ENCODE assay signal across 18 cellular contexts in genomic region chr9:115880221-115880620, GRCh38.
DNase-seq lines count a peak whose midpoint lies in the region; ATAC-seq and TF ChIP-seq lines count a peak whose summit lies in the region.
"Had no signal": no experiment of that assay in that cellular context is flagged by ENCODE, and none has a peak within 500 bp of the region (broad histone marks: within the 10 kb centered on the region; RNA-seq: fewer than 3 reads in every experiment).

No MANE protein-coding gene starts in this region.

- no peaks in the 10 kb centered on the region for H3K36me3 ChIP-seq in A673 (ENCODE audit: insufficient read depth, low read length, poor library complexity, severe bottlenecking)
- H3K36me3 ChIP-seq: BLaER1 had no signal

- peaks cover 69% of the 10 kb centered on the region for H3K4me1 ChIP-seq in A673 (ENCODE audit: insufficient read depth, low read length, poor library complexity, severe bottlenecking)
- H3K4me1 ChIP-seq: BLaER1 had no signal

- peaks cover 15% of the 10 kb centered on the region for H3K9me3 ChIP-seq in A673 (ENCODE audit: low read depth, low read length, poor library complexity, severe bottlenecking)
- H3K9me3 ChIP-seq: BLaER1 had no signal

- no TSS peak for BruUV-seq in A673 (replicated peaks; lab: Mats Ljungman, UMichigan)

- no peaks in the 10 kb centered on the region for H3K4me1 Mint-ChIP-seq in activated CD4-positive, alpha-beta T cell treated with anti-CD3 and anti-CD28 coated beads, Interleukin-2, amount 10 ng/mL, durations not matched to agents 24 days and 14 days
- H3K4me1 Mint-ChIP-seq: CD14-positive monocyte; CD4-positive, alpha-beta memory T cell had no signal

- POLR2A ChIA-PET in A673 (lab: Charles Lee; ENCODE audit: low non-redundant PET) = interaction anchor here (0.6 kb wide), 1 partner anchor 26 kb away, joined by 3 read pairs; no protein-coding TSS in a partner anchor

- CTCF ChIA-PET in A673 (lab: Charles Lee) = interaction anchor here (0.9 kb wide), 2 partner anchors 15 to 269 kb away, joined by 3 read pairs; no protein-coding TSS in a partner anchor

- intact Hi-C loops in A673 (cut with micrococcal nuclease; ENCODE audit: unreplicated experiment) = loop anchor here (5.0 to 10.0 kb wide), 5 partner anchors 272 to 767 kb away; partner anchors contain the start of gene PAPPA
- intact Hi-C loops in activated CD4-positive, alpha-beta T cell treated with anti-CD3 and anti-CD28 coated beads, Interleukin-2, amount 10 ng/mL, durations not matched to agents 24 days and 14 days (cut with micrococcal nuclease) = no loop called here

- H3K36me3 Mint-ChIP-seq in activated CD4-positive, alpha-beta T cell treated with anti-CD3 and anti-CD28 coated beads, Interleukin-2, amount 10 ng/mL, durations not matched to agents 24 days and 14 days (ENCODE audit: low read depth) = no peaks in the 10 kb centered on the region
- H3K36me3 Mint-ChIP-seq: CD14-positive monocyte; CD4-positive, alpha-beta memory T cell had no signal

- TF ChIP-seq CTCF in A673 (conservative IDR thresholded peaks at IDR 0.05; ENCODE audit: low read depth, low read length) (no peak), fibroblast of the aortic adventitia (IDR thresholded peaks at IDR 0.05; ENCODE audit: insufficient read depth, low read length) (no peak), GM10266 (IDR thresholded peaks at IDR 0.05; ENCODE audit: control insufficient read depth, insufficient read depth, low read depth, missing control alignments) (no peak)

- no peak overlapping the region for H3K27ac Mint-ChIP-seq in activated CD4-positive, alpha-beta T cell treated with anti-CD3 and anti-CD28 coated beads, Interleukin-2, amount 10 ng/mL, durations not matched to agents 24 days and 14 days
- H3K27ac Mint-ChIP-seq: CD14-positive monocyte; CD4-positive, alpha-beta memory T cell; GM23338; HFFc6 had no signal

- no peak overlapping the region for H3K4me3 ChIP-seq in A673 (ENCODE audit: low read depth, low read length, poor library complexity, severe bottlenecking)
- H3K4me3 ChIP-seq in fibroblast of the aortic adventitia (ENCODE audit: low read depth, low read length) = no peak overlapping the region
- H3K4me3 ChIP-seq: BLaER1, GM23338 had no signal

- H3K27ac ChIP-seq in A673 (ENCODE audit: low read depth, low read length, poor library complexity, severe bottlenecking) = peak overlapping the region; percentile 60
- H3K27ac ChIP-seq: BLaER1 had no signal

- H3K27me3 ChIP-seq in A673 (replicated peaks; ENCODE audit: insufficient read depth, low read depth, low read length, poor library complexity) = no peaks in the 10 kb centered on the region
- H3K27me3 ChIP-seq: BLaER1 had no signal

- H3K4me3 Mint-ChIP-seq in activated CD4-positive, alpha-beta T cell treated with anti-CD3 and anti-CD28 coated beads, Interleukin-2, amount 10 ng/mL, durations not matched to agents 24 days and 14 days = no peak overlapping the region
- H3K4me3 Mint-ChIP-seq: CD14-positive monocyte; CD4-positive, alpha-beta memory T cell; GM23338; HFFc6 had no signal

- H3K9me3 Mint-ChIP-seq in activated CD4-positive, alpha-beta T cell treated with anti-CD3 and anti-CD28 coated beads, Interleukin-2, amount 10 ng/mL, durations not matched to agents 24 days and 14 days = no peaks in the 10 kb centered on the region
- H3K9me3 Mint-ChIP-seq: GM23338 had no signal

- ATAC-seq in esophagus mucosa = peak; percentile 17
- ATAC-seq: GM23338, HCT116, HepG2 had no signal

- no peaks in the 10 kb centered on the region for H3K27me3 Mint-ChIP-seq in activated CD4-positive, alpha-beta T cell treated with anti-CD3 and anti-CD28 coated beads, Interleukin-2, amount 10 ng/mL, durations not matched to agents 24 days and 14 days
- H3K27me3 Mint-ChIP-seq: CD4-positive, alpha-beta memory T cell had no signal

- DNase-seq in A673 (ENCODE audit: low spot score) = peak; percentile 52
- DNase-seq in RPMI7951 (ENCODE audit: low read depth) = peak; percentile 5
- DNase-seq in fibroblast of the aortic adventitia (ENCODE audit: low read depth) = peak; percentile 22
- no peak for DNase-seq in activated CD4-positive, alpha-beta T cell treated with anti-CD3 and anti-CD28 coated beads, Interleukin-2, amount 10 ng/mL, durations not matched to agents 24 days and 14 days
- no peak for DNase-seq in GM10266 (ENCODE audit: extremely low spot score)
- no peak for DNase-seq in NCI-H1436 (lab: John Stamatoyannopoulos, UW)
- DNase-seq: CD4-positive, alpha-beta memory T cell; DMS153; DMS79; GDM1; H7; HFFc6 had no signal

Comparison
In these comparisons a context has a peak if more than half of its experiments do, and no peak if none do; other contexts are left out.
1. DNase-seq: peak in A673 (single experiment), RPMI7951 (single experiment) and fibroblast of the aortic adventitia (single experiment); none in activated CD4-positive, alpha-beta T cell treated with anti-CD3 and anti-CD28 coated beads, Interleukin-2, amount 10 ng/mL, durations not matched to agents 24 days and 14 days (single experiment), GM10266 (single experiment) and NCI-H1436 (single experiment).